25 cellular contexts compared by ENCODE assay signal in genomic region chr2:60054571-60055340, GRCh38.
"Had no signal": no experiment of that assay in that cellular context is flagged by ENCODE, and none has a peak within 500 bp of the region (broad histone marks: within the 10 kb centered on the region; RNA-seq: fewer than 3 reads in every experiment).

No MANE protein-coding gene starts in this region.

- H3K4me3 ChIP-seq: cardiac muscle cell, spleen, upper lobe of left lung had no signal

- H3K4me1 Mint-ChIP-seq: activated CD4-positive, alpha-beta T cell treated with anti-CD3 and anti-CD28 coated beads for 36 hours; activated naive CD8-positive, alpha-beta T cell treated with anti-CD3 and anti-CD28 coated beads, Interleukin-2, amount 10 ng/mL, durations not matched to agents 7 days and 5 days had no signal

- H3K27ac Mint-ChIP-seq: activated B cell treated with CpG ODN at 0.5 μM for 24 hours; activated CD4-positive, alpha-beta T cell treated with anti-CD3 and anti-CD28 coated beads for 36 hours; activated naive CD4-positive, alpha-beta T cell treated with anti-CD3 and anti-CD28 coated beads for 36 hours; activated naive CD8-positive, alpha-beta T cell treated with anti-CD3 and anti-CD28 coated beads, Interleukin-2, amount 10 ng/mL, durations not matched to agents 7 days and 5 days; activated T-cell treated with anti-CD3 and anti-CD28 coated beads, Interleukin-2, amount 50 U/mL, for 24 hours; activated T-helper 2 cell treated with anti-CD3 and anti-CD28 coated beads, Interferon-gamma antibody, Interleukin-2, Interleukin-4, amounts not matched to agents 10 μg/mL and 5 μg/mL and 100 μg/mL, durations not matched to agents 14 hours and 24 hours and 36 hours; dendritic cell treated with granulocyte-macrophage colony-stimulating factor and Interleukin-4, amounts not matched to agents 40 ng/mL and 50 ng/mL, for 4 days; memory B cell had no signal

- H3K4me1 ChIP-seq: upper lobe of left lung had no signal

- H3K9me3 ChIP-seq: spleen, upper lobe of left lung had no signal

- DNase-seq: activated B cell treated with CpG ODN at 0.5 μM for 24 hours; activated CD4-positive, alpha-beta T cell treated with anti-CD3 and anti-CD28 coated beads for 36 hours; activated CD4-positive, alpha-beta T cell treated with anti-CD3 and anti-CD28 coated beads, Interleukin-2, amount 50 U/mL, for 4 hours; activated CD8-positive, alpha-beta memory T cell treated with anti-CD3 and anti-CD28 coated beads for 24 hours; activated CD8-positive, alpha-beta memory T cell treated with anti-CD3 and anti-CD28 coated beads, Interleukin-2, amount 50 U/mL, for 4 hours; activated naive CD4-positive, alpha-beta T cell treated with anti-CD3 and anti-CD28 coated beads for 36 hours; activated naive CD8-positive, alpha-beta T cell treated with anti-CD3 and anti-CD28 coated beads, Interleukin-2, amount 10 ng/mL, durations not matched to agents 7 days and 5 days; activated T-cell treated with anti-CD3 and anti-CD28 coated beads, Interleukin-2, amount 50 U/mL, for 24 hours; amniotic stem cell; effector CD4-positive, alpha-beta T cell; erythroblast; foreskin keratinocyte; hippocampal formation; naive B cell; occipital lobe; posterior cingulate gyrus; spleen; stimulated activated CD4-positive, alpha-beta T cell treated with anti-CD3 and anti-CD28 coated beads, Interleukin-4, amount 100 ng/mL, for 24 hours; stimulated activated naive CD4-positive, alpha-beta T cell treated with Interleukin-2 at 50 U/mL for 16 hours; T1000; upper lobe of left lung had no signal

- H3K36me3 Mint-ChIP-seq: activated naive CD8-positive, alpha-beta T cell treated with anti-CD3 and anti-CD28 coated beads, Interleukin-2, amount 10 ng/mL, durations not matched to agents 7 days and 5 days; memory B cell; naive B cell had no signal

- H3K9me3 Mint-ChIP-seq: activated B cell treated with CpG ODN at 0.5 μM for 24 hours; activated naive CD4-positive, alpha-beta T cell treated with anti-CD3 and anti-CD28 coated beads for 36 hours; activated naive CD8-positive, alpha-beta T cell treated with anti-CD3 and anti-CD28 coated beads, Interleukin-2, amount 10 ng/mL, durations not matched to agents 7 days and 5 days; activated T-cell treated with anti-CD3 and anti-CD28 coated beads, Interleukin-2, amount 50 U/mL, for 24 hours; activated T-helper 2 cell treated with anti-CD3 and anti-CD28 coated beads, Interferon-gamma antibody, Interleukin-2, Interleukin-4, amounts not matched to agents 10 μg/mL and 5 μg/mL and 100 μg/mL, durations not matched to agents 14 hours and 24 hours and 36 hours; dendritic cell treated with granulocyte-macrophage colony-stimulating factor and Interleukin-4, amounts not matched to agents 40 ng/mL and 50 ng/mL, for 4 days; memory B cell; naive B cell had no signal

- H3K27ac ChIP-seq: cardiac muscle cell, spleen, upper lobe of left lung had no signal

- H3K27me3 Mint-ChIP-seq: activated B cell treated with CpG ODN at 0.5 μM for 24 hours; activated CD4-positive, alpha-beta T cell treated with anti-CD3 and anti-CD28 coated beads for 36 hours; activated T-cell treated with anti-CD3 and anti-CD28 coated beads, Interleukin-2, amount 50 U/mL, for 24 hours; dendritic cell treated with granulocyte-macrophage colony-stimulating factor and Interleukin-4, amounts not matched to agents 40 ng/mL and 50 ng/mL, for 4 days had no signal

- H3K4me3 Mint-ChIP-seq: activated B cell treated with CpG ODN at 0.5 μM for 24 hours; activated CD4-positive, alpha-beta T cell treated with anti-CD3 and anti-CD28 coated beads for 36 hours; activated naive CD4-positive, alpha-beta T cell treated with anti-CD3 and anti-CD28 coated beads for 36 hours; activated naive CD8-positive, alpha-beta T cell treated with anti-CD3 and anti-CD28 coated beads, Interleukin-2, amount 10 ng/mL, durations not matched to agents 7 days and 5 days; activated T-cell treated with anti-CD3 and anti-CD28 coated beads, Interleukin-2, amount 50 U/mL, for 24 hours; dendritic cell treated with granulocyte-macrophage colony-stimulating factor and Interleukin-4, amounts not matched to agents 40 ng/mL and 50 ng/mL, for 4 days; memory B cell had no signal

- H3K27me3 ChIP-seq: cardiac muscle cell, spleen, upper lobe of left lung had no signal

- ATAC-seq: activated CD4-positive, alpha-beta T cell treated with anti-CD3 and anti-CD28 coated beads for 36 hours had no signal

- H3K36me3 ChIP-seq: cardiac muscle cell, spleen, upper lobe of left lung had no signal
